ENCODE assay signal across 28 cellular contexts in the genomic region with DNA sequence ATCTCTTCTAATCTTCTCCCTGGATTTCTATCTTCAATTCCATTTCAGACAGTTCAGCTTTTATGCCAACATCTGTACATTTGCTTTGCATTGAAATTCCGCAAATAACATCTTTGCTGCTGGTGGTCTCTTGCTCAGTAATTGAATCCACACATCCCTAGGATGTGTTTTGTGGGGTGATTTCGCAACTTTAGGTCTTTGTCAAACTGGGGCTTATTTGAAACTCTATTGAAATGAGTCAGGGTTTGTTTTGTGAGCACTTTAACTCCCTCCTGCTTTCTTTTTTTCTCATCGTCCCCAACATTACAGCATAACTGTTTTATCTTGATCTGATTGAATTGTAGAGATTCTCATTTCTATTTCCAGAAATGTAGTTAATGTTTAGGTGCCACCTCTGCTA.
A peak's percentile ranks its signal among the peaks of the same experiment; 100 is the strongest.
DNase-seq lines count a peak whose midpoint lies in the region; ATAC-seq and TF ChIP-seq lines count a peak whose summit lies in the region.
"Had no signal": no experiment of that assay in that cellular context is flagged by ENCODE, and none has a peak within 500 bp of the region (broad histone marks: within the 10 kb centered on the region; RNA-seq: fewer than 3 reads in every experiment).

No MANE protein-coding gene starts in this region.

- H3K4me1 Mint-ChIP-seq in H9, result peaks cover 25 to 29% of the 10 kb centered on the region in 2 experiments
- H3K4me1 Mint-ChIP-seq: naive thymus-derived CD4-positive, alpha-beta T cell; stimulated activated memory B cell treated with anti-CD40 and anti-IgM and Interleukin-4, amounts not matched to agents 10 μg/mL and 1 μg/mL and 100 μg/mL, for 72 hours; T-helper 17 cell had no signal

- no peak overlapping the region for H3K27ac Mint-ChIP-seq in H9
- H3K27ac Mint-ChIP-seq: HFFc6; naive thymus-derived CD4-positive, alpha-beta T cell; stimulated activated memory B cell treated with anti-CD40 and anti-IgM and Interleukin-4, amounts not matched to agents 10 μg/mL and 1 μg/mL and 100 μg/mL, for 72 hours; T-helper 17 cell; type B pancreatic cell had no signal

- H4K5ac ChIP-seq in H9 (ENCODE audit: insufficient read length, low read depth, low read length), result no peak overlapping the region

- H3K27me3 ChIP-seq in brain microvascular endothelial cell (replicated peaks), result no peaks in the 10 kb centered on the region
- no peaks in the 10 kb centered on the region for H3K27me3 ChIP-seq in iPS-20b (ENCODE audit: insufficient read depth, low read length)
- no peaks in the 10 kb centered on the region for H3K27me3 ChIP-seq in H9 (ENCODE audit: insufficient read depth, low read length)
- H3K27me3 ChIP-seq: BLaER1 treated with 17β-estradiol and CSF1 and Interleukin-3, amounts not matched to agents 10 nM and 100 nM; breast epithelium; neutrophil; sigmoid colon had no signal

- H3K4me3 Mint-ChIP-seq in H9, result no peak overlapping the region; a peak in 1 of 5 replicates
- H3K4me3 Mint-ChIP-seq: HFFc6; naive thymus-derived CD4-positive, alpha-beta T cell; stimulated activated memory B cell treated with anti-CD40 and anti-IgM and Interleukin-4, amounts not matched to agents 10 μg/mL and 1 μg/mL and 100 μg/mL, for 72 hours; T-helper 17 cell; type B pancreatic cell had no signal

- peak; percentile 35 for DNase-seq in Daoy (ENCODE audit: low read depth)
- DNase-seq in M059J (ENCODE audit: low read depth), result peak; percentile 5
- peak; percentile 52 for DNase-seq in brain microvascular endothelial cell
- DNase-seq in sciatic nerve (ENCODE audit: low spot score), result no peak
- no peak for DNase-seq in NCI-H2081 (lab: John Stamatoyannopoulos, UW)
- DNase-seq in stimulated activated CD4-positive, alpha-beta T cell treated with anti-CD3 and anti-CD28 coated beads, Interleukin-2, amount 100 ng/mL, for 24 hours, result no peak
- DNase-seq in H9, result no peak
- DNase-seq: activated CD4-positive, alpha-beta T cell treated with anti-CD3 and anti-CD28 coated beads, Interleukin-2, amount 50 U/mL, for 4 hours; activated naive CD4-positive, alpha-beta T cell; DMS153; effector CD4-positive, alpha-beta T cell; head of caudate nucleus; HFFc6; Karpas-422; naive thymus-derived CD4-positive, alpha-beta T cell; NCI-H1436 treated with DMSO at 0.1 percent for 48 hours; NCI-H226; NCI-H526 treated with DMSO at 0.1 percent for 48 hours; Right ventricle myocardium superior; sigmoid colon; T-helper 17 cell had no signal

- H2BK120ac ChIP-seq in H9 (ENCODE audit: low read depth, low read length, poor library complexity, severe bottlenecking), result no peak overlapping the region

- no peak overlapping the region for H3K4me3 ChIP-seq in brain microvascular endothelial cell (ENCODE audit: low read depth, low read length)
- peak overlapping the region; percentile 23; the same call in 1 of the 2 replicates for H3K4me3 ChIP-seq in iPS-20b (ENCODE audit: low read length)
- H3K4me3 ChIP-seq: BLaER1 treated with 17β-estradiol and CSF1 and Interleukin-3, amounts not matched to agents 10 nM and 100 nM; breast epithelium; sigmoid colon had no signal

- no peaks in the 10 kb centered on the region for H3K23me2 ChIP-seq in H9 (ENCODE audit: insufficient read length, low read depth, low read length, poor library complexity, severe bottlenecking)

- no peak overlapping the region for H3K56ac ChIP-seq in H9 (ENCODE audit: insufficient read length, low read depth, low read length)

- H3T11ph ChIP-seq in H9 (ENCODE audit: low read length), result no peak overlapping the region

- no peaks in the 10 kb centered on the region for H3K36me3 ChIP-seq in brain microvascular endothelial cell (replicated peaks)
- no peaks in the 10 kb centered on the region for H3K36me3 ChIP-seq in iPS-20b (ENCODE audit: insufficient read depth, low read depth, low read length)
- H3K36me3 ChIP-seq: BLaER1 treated with 17β-estradiol and CSF1 and Interleukin-3, amounts not matched to agents 10 nM and 100 nM; breast epithelium; neutrophil; sigmoid colon had no signal

- intact Hi-C loops in sciatic nerve (cut with DNase I), result no loop called here

- H3K79me1 ChIP-seq in H9 (ENCODE audit: insufficient read depth, low read depth, low read length, poor library complexity, severe bottlenecking), result no peaks in the 10 kb centered on the region

- in situ Hi-C loops in brain microvascular endothelial cell (cut with HindIII; ENCODE audit: low pct_ligation_motif_present, low sequenced_read_pairs), result no loop called here

- H2BK5ac ChIP-seq in H9 (ENCODE audit: insufficient read length, low read length), result no peak overlapping the region

- no peak overlapping the region for H2BK15ac ChIP-seq in H9 (ENCODE audit: low read depth, low read length)

- H3K9me3 ChIP-seq in iPS-20b (ENCODE audit: insufficient read depth, low read depth, low read length) (no peaks in the 10 kb centered on the region), H9 (ENCODE audit: control insufficient read depth, low read depth, low read length) (no peaks in the 10 kb centered on the region)
- H3K9me3 ChIP-seq: breast epithelium, neutrophil, sigmoid colon had no signal

- no CpG with 5 or more reads among the region's 3 CpGs for WGBS in H9 (ENCODE audit: extremely low coverage, insufficient read length, low lambda C conversion rate)

- H2AK5ac ChIP-seq in H9 (ENCODE audit: insufficient read length, low read length), result no peak overlapping the region

- ATAC-seq in sciatic nerve, result no peak
- ATAC-seq: naive thymus-derived CD4-positive, alpha-beta T cell; Panc1; stimulated activated memory B cell treated with anti-CD40 and anti-IgM and Interleukin-4, amounts not matched to agents 10 μg/mL and 1 μg/mL and 100 μg/mL, for 72 hours; T-helper 17 cell had no signal

- no peak overlapping the region for H2AFZ ChIP-seq in H9 (ENCODE audit: low read length)

- H3K27me3 Mint-ChIP-seq in H9 (ENCODE audit: low read depth), result no peaks in the 10 kb centered on the region; the same call in 1 of the 2 replicates
- H3K27me3 Mint-ChIP-seq: stimulated activated memory B cell treated with anti-CD40 and anti-IgM and Interleukin-4, amounts not matched to agents 10 μg/mL and 1 μg/mL and 100 μg/mL, for 72 hours; type B pancreatic cell had no signal

- peaks cover 0 to 3% (median 2%) of the 10 kb centered on the region in 3 experiments; a peak in 3 of 7 replicates for H3K36me3 Mint-ChIP-seq in H9 (ENCODE audit: insufficient read depth in 1 of 3, low read depth in 3 of 3)
- H3K36me3 Mint-ChIP-seq: naive thymus-derived CD4-positive, alpha-beta T cell; stimulated activated memory B cell treated with anti-CD40 and anti-IgM and Interleukin-4, amounts not matched to agents 10 μg/mL and 1 μg/mL and 100 μg/mL, for 72 hours; type B pancreatic cell had no signal

- no peak overlapping the region for H3K14ac ChIP-seq in H9 (ENCODE audit: insufficient read depth, low read length)

- H3K4me2 ChIP-seq in H9 (ENCODE audit: insufficient read depth, insufficient read length, low read length), result no peak overlapping the region
- H3K4me2 ChIP-seq: BLaER1 treated with 17β-estradiol and CSF1 and Interleukin-3, amounts not matched to agents 10 nM and 100 nM had no signal

- H3K27ac ChIP-seq in brain microvascular endothelial cell (peak overlapping the region; percentile 28), iPS-20b (ENCODE audit: low read length) (no peak overlapping the region), H9 (ENCODE audit: insufficient read length, low read depth, low read length) (no peak overlapping the region)
- H3K27ac ChIP-seq: BLaER1 treated with 17β-estradiol and CSF1 and Interleukin-3, amounts not matched to agents 10 nM and 100 nM; breast epithelium; neutrophil; sigmoid colon had no signal

- no peak overlapping the region for H4K91ac ChIP-seq in H9 (ENCODE audit: insufficient read length, low read depth, low read length)

- TF ChIP-seq CTCF in brain microvascular endothelial cell (IDR thresholded peaks at IDR 0.05; ENCODE audit: low read depth, low read length, missing control alignments), result no peak
- no peak for TF ChIP-seq CTCF in H9 (conservative IDR thresholded peaks at IDR 0.05)

- no peak overlapping the region for H3K23ac ChIP-seq in H9 (ENCODE audit: insufficient read length, low read depth, low read length)

- H3K4me1 ChIP-seq in iPS-20b (ENCODE audit: insufficient read depth, low read length) (peaks cover 23% of the 10 kb centered on the region), H9 (ENCODE audit: insufficient read depth, low read length) (peaks cover 6% of the 10 kb centered on the region)
- H3K4me1 ChIP-seq: BLaER1 treated with 17β-estradiol and CSF1 and Interleukin-3, amounts not matched to agents 10 nM and 100 nM; breast epithelium; sigmoid colon had no signal

- H3K18ac ChIP-seq in H9 (ENCODE audit: insufficient read length, low read depth, low read length), result no peak overlapping the region

- H3K9me3 Mint-ChIP-seq in H9, result peaks cover 2 to 3% of the 10 kb centered on the region in 2 experiments; a peak in 1 of 5 replicates
- H3K9me3 Mint-ChIP-seq: HFFc6; stimulated activated memory B cell treated with anti-CD40 and anti-IgM and Interleukin-4, amounts not matched to agents 10 μg/mL and 1 μg/mL and 100 μg/mL, for 72 hours; type B pancreatic cell had no signal

- no peaks in the 10 kb centered on the region for H4K20me1 ChIP-seq in H9 (ENCODE audit: control insufficient read depth, insufficient read depth, insufficient read length)
- H4K20me1 ChIP-seq: BLaER1 treated with 17β-estradiol and CSF1 and Interleukin-3, amounts not matched to agents 10 nM and 100 nM had no signal

- no peak overlapping the region for H3K4ac ChIP-seq in H9 (ENCODE audit: low read depth, low read length)

- H3K9ac ChIP-seq in iPS-20b (ENCODE audit: low read depth, low read length), result no peak overlapping the region
- H3K9ac ChIP-seq in H9 (ENCODE audit: extremely low read depth, insufficient read length, low read length), result no peak overlapping the region
- H3K9ac ChIP-seq: BLaER1 treated with 17β-estradiol and CSF1 and Interleukin-3, amounts not matched to agents 10 nM and 100 nM had no signal

- no peaks in the 10 kb centered on the region for H3K79me2 ChIP-seq in H9 (ENCODE audit: insufficient read depth, low read length)

- no peak overlapping the region for H2BK12ac ChIP-seq in H9 (ENCODE audit: insufficient read length, low read depth, low read length)

- no peak overlapping the region for H4K8ac ChIP-seq in H9 (replicated peaks; ENCODE audit: insufficient read length, low read depth, low read length)

- H2BK20ac ChIP-seq in H9 (ENCODE audit: low read depth, low read length, poor library complexity, severe bottlenecking), result no peak overlapping the region

Comparison
In these comparisons a context has a peak if more than half of its experiments do, and no peak if none do; other contexts are left out.
1. DNase-seq: peak in Daoy (single experiment), M059J (single experiment) and brain microvascular endothelial cell (single experiment); none in sciatic nerve (single experiment), NCI-H2081 (0 of 2), stimulated activated CD4-positive, alpha-beta T cell treated with anti-CD3 and anti-CD28 coated beads, Interleukin-2, amount 100 ng/mL, for 24 hours (0 of 2) and H9 (single experiment).